ENCODE assay signal across 8 cellular contexts in genomic region chr1:10694633-10695627, GRCh38.
DNase-seq lines count a peak whose midpoint lies in the region; ATAC-seq, FAIRE-seq and TF ChIP-seq lines count a peak whose summit lies in the region.

No MANE protein-coding gene starts in this region.

- FAIRE-seq in bronchial epithelial cell (lab: Jason Lieb, UNC) = no peak

- H3K27me3 Mint-ChIP-seq in activated B cell treated with CpG ODN at 0.5 μM for 24 hours = peaks cover 5% of the 10 kb centered on the region

- H3K9ac ChIP-seq in skeletal muscle tissue (ENCODE audit: low read depth in 1 of 3, low read length in 3 of 3) = peak overlapping the region; percentile 47 to 80 (median 69)

- H3K4me1 Mint-ChIP-seq in activated B cell treated with CpG ODN at 0.5 μM for 24 hours = peaks cover 24% of the 10 kb centered on the region

- peak overlapping the region; percentile 71 for H3K27ac ChIP-seq in skeletal muscle tissue (ENCODE audit: low read depth, low read length)

- no peaks in the 10 kb centered on the region for H3K27me3 ChIP-seq in bronchial epithelial cell (ENCODE audit: control insufficient read depth, insufficient read depth, low read length)
- no peaks in the 10 kb centered on the region for H3K27me3 ChIP-seq in skeletal muscle tissue (ENCODE audit: control insufficient read depth in 3 of 3, insufficient read depth in 3 of 3, low read length in 3 of 3)

- peak overlapping the region; percentile 74 for H3K27ac Mint-ChIP-seq in activated B cell treated with CpG ODN at 0.5 μM for 24 hours

- H3K36me3 ChIP-seq in bronchial epithelial cell (ENCODE audit: control insufficient read depth, insufficient read depth, low read length) (peaks cover 6% of the 10 kb centered on the region), skeletal muscle tissue (ENCODE audit: control insufficient read depth in 3 of 3, insufficient read depth in 3 of 3, low read length in 3 of 3) (peaks cover 0 to 3% (median 0%) of the 10 kb centered on the region in 3 donors)

- DNase-seq in NCI-H2171 treated with DMSO at 0.1 percent for 48 hours (lab: John Stamatoyannopoulos, UW) = peak; percentile 80
- DNase-seq in activated B cell treated with CpG ODN at 0.5 μM for 24 hours = peak; percentile 79
- DNase-seq in bronchial epithelial cell (ENCODE audit: low read depth) = peak; percentile 61
- peak; percentile 97 for DNase-seq in iPS-NIHi7 (ENCODE audit: extremely low spot score)

- ATAC-seq in HG02973 (IDR thresholded peaks at IDR 0.05; ENCODE audit: unreplicated experiment) = peak; percentile 40
- peak; percentile 76 for ATAC-seq in activated B cell treated with CpG ODN at 0.5 μM for 24 hours (ENCODE audit: low read depth)
- no peak for ATAC-seq in HG03378 (IDR thresholded peaks at IDR 0.05; ENCODE audit: unreplicated experiment)

- H3K4me3 Mint-ChIP-seq in activated B cell treated with CpG ODN at 0.5 μM for 24 hours = peak overlapping the region; percentile 81

- peaks cover 6% of the 10 kb centered on the region for H3K36me3 Mint-ChIP-seq in activated B cell treated with CpG ODN at 0.5 μM for 24 hours (ENCODE audit: low read depth)

- CTCF ChIA-PET in activated B cell treated with CpG ODN at 0.5 μM for 24 hours (lab: Charles Lee) = no interaction called here

- intact Hi-C loops in activated B cell treated with CpG ODN at 0.5 μM for 24 hours (cut with micrococcal nuclease) = loop anchor here (5.0 kb wide), 1 partner anchor 102 kb away; the partner anchor contains the start of gene CASZ1

- no peaks in the 10 kb centered on the region for H3K9me3 ChIP-seq in skeletal muscle tissue (ENCODE audit: control insufficient read depth in 3 of 3, low read length in 3 of 3)

- no peaks in the 10 kb centered on the region for H3K9me3 Mint-ChIP-seq in activated B cell treated with CpG ODN at 0.5 μM for 24 hours

- POLR2A ChIA-PET in activated B cell treated with CpG ODN at 0.5 μM for 24 hours (lab: Charles Lee) = no interaction called here

- TF ChIP-seq CTCF in activated B cell treated with CpG ODN at 0.5 μM for 24 hours (IDR thresholded peaks at IDR 0.05) (no peak), bronchial epithelial cell (IDR thresholded peaks at IDR 0.05; ENCODE audit: insufficient read depth, low read length, severe bottlenecking) (no peak)

- H3K4me3 ChIP-seq in GM08714 (ENCODE audit: low read length) = peak overlapping the region; percentile 51; the same call in 1 of the 2 replicates
- peak overlapping the region; percentile 36 for H3K4me3 ChIP-seq in bronchial epithelial cell (ENCODE audit: low read depth, low read length)
- H3K4me3 ChIP-seq in skeletal muscle tissue (ENCODE audit: low read length in 3 of 3) = peak overlapping the region; percentile 48 to 69 (median 61)

- peaks cover 40 to 69% (median 48%) of the 10 kb centered on the region in 3 donors for H3K4me1 ChIP-seq in skeletal muscle tissue (ENCODE audit: control insufficient read depth in 3 of 3, insufficient read depth in 3 of 3, low read length in 3 of 3)
